31 cellular contexts compared by ENCODE assay signal in the genomic region with DNA sequence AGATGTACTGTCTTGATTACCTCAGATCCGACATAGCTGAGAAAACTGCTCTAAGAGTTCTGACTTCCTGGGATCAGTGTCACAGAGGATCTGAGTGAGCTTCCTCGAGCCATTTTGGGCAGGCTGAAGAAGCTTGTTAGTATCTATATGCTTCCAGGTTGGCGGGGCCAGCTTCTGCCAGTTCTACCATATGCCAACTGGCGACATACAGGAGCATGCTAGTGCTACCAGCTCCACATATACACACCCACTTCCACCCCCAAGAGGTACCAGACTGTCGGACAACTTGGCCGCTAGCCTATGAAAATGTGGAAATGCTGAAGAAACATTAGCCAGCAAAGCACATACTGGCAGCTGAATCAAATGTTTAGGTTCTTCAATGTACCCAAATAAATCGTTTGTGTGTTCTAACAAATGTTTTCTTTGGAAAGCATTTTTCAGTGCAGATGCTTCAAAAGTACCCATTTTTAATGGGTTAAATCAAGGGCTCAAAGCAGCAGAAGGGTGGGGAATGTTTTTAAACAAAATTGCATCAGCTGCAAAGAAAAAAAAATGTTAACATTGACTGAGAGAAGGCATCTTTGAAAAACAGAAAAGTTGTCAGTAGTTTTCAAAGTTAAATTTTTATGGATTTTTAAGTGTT.
DNase-seq lines count a peak whose midpoint lies in the region; ATAC-seq, FAIRE-seq and TF ChIP-seq lines count a peak whose summit lies in the region.
"Had no signal": no experiment of that assay in that cellular context is flagged by ENCODE, and none has a peak within 500 bp of the region (broad histone marks: within the 10 kb centered on the region; RNA-seq: fewer than 3 reads in every experiment).

No MANE protein-coding gene starts in this region.

- no peak overlapping the region for H2AK5ac ChIP-seq in mesendoderm (ENCODE audit: low read length)

- H3K4me3 Mint-ChIP-seq in chondrocyte (ENCODE audit: unreplicated experiment): peak overlapping the region; percentile 23
- H3K4me3 Mint-ChIP-seq: activated CD4-positive, alpha-beta memory T cell treated with anti-CD3 and anti-CD28 coated beads for 36 hours; activated naive CD4-positive, alpha-beta T cell treated with anti-CD3 and anti-CD28 coated beads, Interleukin-2, amount 50 U/mL, for 24 hours; activated T-helper 17 cell treated with anti-CD3 and anti-CD28 coated beads, Interleukin-2, amount 50 U/mL, for 72 hours; H9 had no signal

- peaks cover 68% of the 10 kb centered on the region for H3K4me1 Mint-ChIP-seq in chondrocyte (ENCODE audit: low read depth)

- H4K8ac ChIP-seq in mesendoderm (ENCODE audit: low read depth, low read length): no peak overlapping the region

- DNase-seq in G401 (ENCODE audit: low spot score): peak; percentile 30
- peak; percentile 45 for DNase-seq in NCI-H446 treated with DMSO at 0.1 percent for 48 hours (lab: John Stamatoyannopoulos, UW)
- no peak for DNase-seq in chondrocyte (ENCODE audit: low spot score)
- no peak for DNase-seq in mesendoderm
- no peak for DNase-seq in kidney
- no peak for DNase-seq in stimulated activated CD4-positive, alpha-beta T cell treated with anti-CD3 and anti-CD28 coated beads, Interleukin-4, amount 100 ng/mL, for 24 hours
- no peak for DNase-seq in PC-9
- DNase-seq: activated CD4-positive, alpha-beta memory T cell treated with anti-CD3 and anti-CD28 coated beads for 36 hours; activated CD8-positive, alpha-beta memory T cell treated with anti-CD3 and anti-CD28 coated beads, Interleukin-2, amount 50 U/mL, for 48 hours; DMS53; effector memory CD4-positive, alpha-beta T cell; gastrocnemius medialis; GDM1; H9; left colon; naive B cell; NCI-H1092; NCI-H1930; NCI-H69; nucleus accumbens; retina; stimulated activated CD4-positive, alpha-beta T cell treated with anti-CD3 and anti-CD28 coated beads, Interleukin-12 subunit alpha, Interleukin-12 subunit beta, amount 100 ng/mL, for 4 hours; stimulated activated CD4-positive, alpha-beta T cell treated with anti-CD3 and anti-CD28 coated beads, Interleukin-4, amount 100 ng/mL, for 4 hours; stimulated activated naive CD4-positive, alpha-beta T cell; T-helper 1 cell had no signal

- H4K20me1 ChIP-seq in PC-9 (ENCODE audit: insufficient read depth): no peaks in the 10 kb centered on the region

- H3K9me2 ChIP-seq in PC-9 (ENCODE audit: insufficient read depth): no peaks in the 10 kb centered on the region

- no peak for TF ChIP-seq CTCF in chondrocyte (IDR thresholded peaks at IDR 0.05)
- TF ChIP-seq CTCF in kidney (IDR thresholded peaks at IDR 0.05; ENCODE audit: borderline replicate concordance, extremely low read depth, insufficient read depth): no peak
- TF ChIP-seq CTCF in PC-9 (conservative IDR thresholded peaks at IDR 0.05): no peak

- H2BK120ac ChIP-seq in mesendoderm (ENCODE audit: low read depth, low read length): no peak overlapping the region

- H3F3A ChIP-seq in PC-9 (ENCODE audit: insufficient read depth, low read depth): no peaks in the 10 kb centered on the region

- no CpG with 5 or more reads among the region's 7 CpGs for WGBS in mesendoderm (ENCODE audit: extremely low coverage, insufficient coverage, low lambda C conversion rate)

- H4K5ac ChIP-seq in mesendoderm (ENCODE audit: low read length): no peak overlapping the region

- H2BK15ac ChIP-seq in mesendoderm (replicated peaks; ENCODE audit: low read depth): no peak overlapping the region

- H3K56ac ChIP-seq in mesendoderm (ENCODE audit: low read length): no peak overlapping the region

- H3K18ac ChIP-seq in mesendoderm (ENCODE audit: low read length): peak overlapping the region; percentile 8

- peaks cover 6% of the 10 kb centered on the region for H3K9me3 Mint-ChIP-seq in chondrocyte (ENCODE audit: low read depth)

- no peak for ATAC-seq in GM21526 (IDR thresholded peaks at IDR 0.05; ENCODE audit: low FRiP score, unreplicated experiment)
- ATAC-seq: activated CD4-positive, CD25-positive, alpha-beta regulatory T cell treated with anti-CD3 and anti-CD28 coated beads, Interleukin-2, amount 50 U/mL, for 24 hours; activated T-helper 17 cell treated with anti-CD3 and anti-CD28 coated beads, Interleukin-2, amount 50 U/mL, for 72 hours; gastrocnemius medialis; left colon had no signal

- H3K4ac ChIP-seq in mesendoderm (ENCODE audit: low read depth, low read length): no peak overlapping the region

- no peak overlapping the region for H2AFZ ChIP-seq in PC-9

- CTCF ChIA-PET in PC-9 (lab: Charles Lee): no interaction called here

- in situ Hi-C loops in G401 (cut with HindIII; ENCODE audit: low sequenced_read_pairs): no loop called here

- no peaks in the 10 kb centered on the region for H3K36me3 Mint-ChIP-seq in chondrocyte (ENCODE audit: low read depth)

- H3K4me1 ChIP-seq in mesendoderm (ENCODE audit: control insufficient read depth, low read depth, low read length) (no peaks in the 10 kb centered on the region), kidney (ENCODE audit: control insufficient read depth in 1 of 2, insufficient read depth in 1 of 2, low read depth in 1 of 2, low read length in 2 of 2) (peaks cover 3 to 12% of the 10 kb centered on the region in 2 donors), PC-9 (replicated peaks; ENCODE audit: insufficient read depth) (no peaks in the 10 kb centered on the region)
- H3K4me1 ChIP-seq: SJSA1 had no signal

- H3K36me3 ChIP-seq in mesendoderm (ENCODE audit: control insufficient read depth, insufficient read depth, low read length): no peaks in the 10 kb centered on the region
- no peaks in the 10 kb centered on the region for H3K36me3 ChIP-seq in kidney (ENCODE audit: control insufficient read depth in 1 of 2, insufficient read depth in 2 of 2, low read length in 2 of 2)
- H3K36me3 ChIP-seq in PC-9 (ENCODE audit: low read depth): no peaks in the 10 kb centered on the region
- H3K36me3 ChIP-seq: gastrocnemius medialis, SJSA1 had no signal

- H3K9ac ChIP-seq in mesendoderm (ENCODE audit: low read length) (no peak overlapping the region), kidney (ENCODE audit: low read length in 2 of 2) (no peak overlapping the region)

- no peaks in the 10 kb centered on the region for H3K79me1 ChIP-seq in mesendoderm (ENCODE audit: low read length)

- H3K23ac ChIP-seq in mesendoderm (ENCODE audit: low read length): no peak overlapping the region

- peak overlapping the region; percentile 92 for H3K27ac Mint-ChIP-seq in chondrocyte (ENCODE audit: unreplicated experiment)
- H3K27ac Mint-ChIP-seq: activated CD4-positive, alpha-beta memory T cell treated with anti-CD3 and anti-CD28 coated beads for 36 hours; activated T-helper 17 cell treated with anti-CD3 and anti-CD28 coated beads, Interleukin-2, amount 50 U/mL, for 72 hours; H9 had no signal

- no peak overlapping the region for H2BK5ac ChIP-seq in mesendoderm (ENCODE audit: low read length)

- H3K27ac ChIP-seq in mesendoderm (ENCODE audit: low read depth, low read length) (no peak overlapping the region), kidney (ENCODE audit: low read depth in 2 of 2, low read length in 2 of 2) (no peak overlapping the region), PC-9 (no peak overlapping the region)
- H3K27ac ChIP-seq: gastrocnemius medialis, SJSA1 had no signal

- no peaks in the 10 kb centered on the region for H3K79me2 ChIP-seq in mesendoderm (ENCODE audit: control insufficient read depth, insufficient read depth, low read length)
- H3K79me2 ChIP-seq in PC-9 (ENCODE audit: low read depth): no peaks in the 10 kb centered on the region

- H3K9me3 ChIP-seq in kidney (ENCODE audit: control insufficient read depth in 1 of 2, low read length in 2 of 2) (no peaks in the 10 kb centered on the region), PC-9 (ENCODE audit: insufficient read depth, low read depth) (no peaks in the 10 kb centered on the region)
- H3K9me3 ChIP-seq: gastrocnemius medialis, SJSA1 had no signal

- H3K27me3 Mint-ChIP-seq in chondrocyte (ENCODE audit: low read depth): no peaks in the 10 kb centered on the region
- H3K27me3 Mint-ChIP-seq: activated CD4-positive, alpha-beta memory T cell treated with anti-CD3 and anti-CD28 coated beads for 36 hours; activated naive CD4-positive, alpha-beta T cell treated with anti-CD3 and anti-CD28 coated beads, Interleukin-2, amount 50 U/mL, for 24 hours; activated T-helper 17 cell treated with anti-CD3 and anti-CD28 coated beads, Interleukin-2, amount 50 U/mL, for 72 hours; IgD-negative memory B cell; naive B cell had no signal

- POLR2A ChIA-PET in PC-9 (lab: Charles Lee; ENCODE audit: unreplicated experiment): no interaction called here

- H3K27me3 ChIP-seq in mesendoderm (ENCODE audit: insufficient read depth, low read length, poor library complexity): no peaks in the 10 kb centered on the region
- H3K27me3 ChIP-seq in PC-9 (ENCODE audit: insufficient read depth, low read depth): no peaks in the 10 kb centered on the region
- H3K27me3 ChIP-seq: gastrocnemius medialis, SJSA1 had no signal

- BruUV-seq in PC-9 (replicated peaks; lab: Mats Ljungman, UMichigan): no TSS peak

- intact Hi-C loops in kidney (cut with DNase I) (no loop called here), PC-9 (cut with micrococcal nuclease; ENCODE audit: unreplicated experiment) (no loop called here)

- no peak for FAIRE-seq in kidney (lab: Jason Lieb, UNC)

- H3K4me2 ChIP-seq in mesendoderm (ENCODE audit: low read length): no peak overlapping the region
- no peak overlapping the region for H3K4me2 ChIP-seq in PC-9

- H3K4me3 ChIP-seq in mesendoderm (ENCODE audit: low read length) (no peak overlapping the region), kidney (ENCODE audit: low read length in 2 of 2) (no peak overlapping the region), PC-9 (no peak overlapping the region)
- H3K4me3 ChIP-seq: gastrocnemius medialis, SJSA1 had no signal

Comparison
In these comparisons a context has a peak if more than half of its experiments do, and no peak if none do; other contexts are left out.
1. DNase-seq: peak in G401 (single experiment) and NCI-H446 treated with DMSO at 0.1 percent for 48 hours (single experiment); none in chondrocyte (single experiment), mesendoderm (single experiment), kidney (single experiment), stimulated activated CD4-positive, alpha-beta T cell treated with anti-CD3 and anti-CD28 coated beads, Interleukin-4, amount 100 ng/mL, for 24 hours (single experiment) and PC-9 (0 of 2).